Comparison of ENCODE assay signal across 8 cellular contexts in genomic region chr1:62784509-62785365, GRCh38.
A peak's percentile ranks its signal among the peaks of the same experiment; 100 is the strongest.
DNase-seq lines count a peak whose midpoint lies in the region; ATAC-seq, FAIRE-seq and TF ChIP-seq lines count a peak whose summit lies in the region.

No MANE protein-coding gene starts in this region.

- TF ChIP-seq CTCF in WERI-Rb-1 (IDR thresholded peaks at IDR 0.05; ENCODE audit: low read depth, low read length) (no peak), D721Med (IDR thresholded peaks at IDR 0.05; ENCODE audit: insufficient read depth, missing control alignments) (no peak)

- no peak overlapping the region for H3K27ac Mint-ChIP-seq in stimulated activated naive B cell treated with anti-CD40 and anti-IgM and Interleukin-4, amounts not matched to agents 10 μg/mL and 1 μg/mL and 100 μg/mL, for 72 hours

- H3K4me3 ChIP-seq in WERI-Rb-1 (ENCODE audit: low read depth, low read length) = peak overlapping the region; percentile 59

- no peak for FAIRE-seq in D721Med (lab: Jason Lieb, UNC)

- peak; percentile 50 for DNase-seq in DMS114 treated with DMSO at 0.1 percent for 48 hours (lab: John Stamatoyannopoulos, UW; ENCODE audit: unreplicated experiment)
- DNase-seq in WERI-Rb-1 = no peak
- DNase-seq in hepatic stellate cell (ENCODE audit: low spot score) = peak; percentile 46
- DNase-seq in stimulated activated naive B cell treated with anti-CD40 and anti-IgM and Interleukin-4, amounts not matched to agents 10 μg/mL and 1 μg/mL and 100 μg/mL, for 72 hours = no peak
- DNase-seq in D721Med (ENCODE audit: insufficient read length, low spot score) = no peak
- DNase-seq in NCI-H2196 (lab: John Stamatoyannopoulos, UW; ENCODE audit: unreplicated experiment) = no peak

- no peak overlapping the region for H3K4me3 Mint-ChIP-seq in stimulated activated naive B cell treated with anti-CD40 and anti-IgM and Interleukin-4, amounts not matched to agents 10 μg/mL and 1 μg/mL and 100 μg/mL, for 72 hours

- peaks cover 3 to 11% of the 10 kb centered on the region in 2 donors for H3K36me3 Mint-ChIP-seq in stimulated activated naive B cell treated with anti-CD40 and anti-IgM and Interleukin-4, amounts not matched to agents 10 μg/mL and 1 μg/mL and 100 μg/mL, for 72 hours

- H3K4me1 Mint-ChIP-seq in stimulated activated naive B cell treated with anti-CD40 and anti-IgM and Interleukin-4, amounts not matched to agents 10 μg/mL and 1 μg/mL and 100 μg/mL, for 72 hours = peaks cover 11 to 22% of the 10 kb centered on the region in 2 donors

- H3K27me3 ChIP-seq in WERI-Rb-1 (ENCODE audit: insufficient read depth, low read depth, severe bottlenecking) = no peaks in the 10 kb centered on the region

- no peaks in the 10 kb centered on the region for H3K9me3 ChIP-seq in WERI-Rb-1 (ENCODE audit: severe bottlenecking)

- peaks cover 3% of the 10 kb centered on the region; the same call in 1 of the 2 replicates for H3K36me3 ChIP-seq in WERI-Rb-1

- H3K9me3 Mint-ChIP-seq in stimulated activated naive B cell treated with anti-CD40 and anti-IgM and Interleukin-4, amounts not matched to agents 10 μg/mL and 1 μg/mL and 100 μg/mL, for 72 hours = no peaks in the 10 kb centered on the region

- ATAC-seq in GM19455 (IDR thresholded peaks at IDR 0.05; ENCODE audit: unreplicated experiment) = peak; percentile 14
- ATAC-seq in HG03460 (IDR thresholded peaks at IDR 0.05; ENCODE audit: unreplicated experiment) = peak; percentile 13
- ATAC-seq in stimulated activated naive B cell treated with anti-CD40 and anti-IgM and Interleukin-4, amounts not matched to agents 10 μg/mL and 1 μg/mL and 100 μg/mL, for 72 hours (replicated peaks) = peak; percentile 32 to 41

- peak overlapping the region; percentile 97 for H3K27ac ChIP-seq in WERI-Rb-1

- no peaks in the 10 kb centered on the region for H3K27me3 Mint-ChIP-seq in stimulated activated naive B cell treated with anti-CD40 and anti-IgM and Interleukin-4, amounts not matched to agents 10 μg/mL and 1 μg/mL and 100 μg/mL, for 72 hours

Comparison
In these comparisons a context has a peak if more than half of its experiments do, and no peak if none do; other contexts are left out.
1. DNase-seq: peak in DMS114 treated with DMSO at 0.1 percent for 48 hours (single experiment) and hepatic stellate cell (single experiment); none in WERI-Rb-1 (single experiment), stimulated activated naive B cell treated with anti-CD40 and anti-IgM and Interleukin-4, amounts not matched to agents 10 μg/mL and 1 μg/mL and 100 μg/mL, for 72 hours (single experiment), D721Med (single experiment) and NCI-H2196 (single experiment).
2. Peak in every context shown above with its lines, with median percentiles within 50 percentile points of each other: ATAC-seq.